1 cellular context compared by ENCODE assay signal in genomic region chr3:17974206-17974841, GRCh38.
TF ChIP-seq lines count a peak whose summit lies in the region.

No MANE protein-coding gene starts in this region.

TF ChIP-seq in HepG2, 621 proteins besides CTCF, POLR2A, EP300 and RAD21 (continued from another document):
- TF ChIP-seq AFF4 (CRISPR knock-in tag; IDR thresholded peaks at IDR 0.05) (no peak), ZNF333 (CRISPR knock-in tag; IDR thresholded peaks at IDR 0.05; ENCODE audit: borderline replicate concordance) (no peak), ISL2 (CRISPR knock-in tag; IDR thresholded peaks at IDR 0.05) (no peak), ZNF142 (CRISPR knock-in tag; IDR thresholded peaks at IDR 0.05) (no peak), MAFF (IDR thresholded peaks at IDR 0.05; ENCODE audit: low read depth, low read length) (peak; percentile 93), MAFK (conservative IDR thresholded peaks at IDR 0.05 in 1 of 2, IDR thresholded peaks at IDR 0.05 in 1 of 2; ENCODE audit: low read length in 2 of 2) (peak; percentile 89 to 95), ZBTB2 (CRISPR knock-in tag; IDR thresholded peaks at IDR 0.05; ENCODE audit: low read depth) (no peak), ZSCAN25 (CRISPR knock-in tag; IDR thresholded peaks at IDR 0.05) (no peak), ZNF724P (CRISPR knock-in tag; IDR thresholded peaks at IDR 0.05; ENCODE audit: borderline replicate concordance) (no peak), ATF3 (CRISPR knock-in tag; IDR thresholded peaks at IDR 0.05) (no peak), ARNTL (CRISPR knock-in tag; IDR thresholded peaks at IDR 0.05) (no peak)
TF ChIP-seq in HepG2: peak in this region for 2.
